ENCODE assay signal across 11 cellular contexts in the genomic region with DNA sequence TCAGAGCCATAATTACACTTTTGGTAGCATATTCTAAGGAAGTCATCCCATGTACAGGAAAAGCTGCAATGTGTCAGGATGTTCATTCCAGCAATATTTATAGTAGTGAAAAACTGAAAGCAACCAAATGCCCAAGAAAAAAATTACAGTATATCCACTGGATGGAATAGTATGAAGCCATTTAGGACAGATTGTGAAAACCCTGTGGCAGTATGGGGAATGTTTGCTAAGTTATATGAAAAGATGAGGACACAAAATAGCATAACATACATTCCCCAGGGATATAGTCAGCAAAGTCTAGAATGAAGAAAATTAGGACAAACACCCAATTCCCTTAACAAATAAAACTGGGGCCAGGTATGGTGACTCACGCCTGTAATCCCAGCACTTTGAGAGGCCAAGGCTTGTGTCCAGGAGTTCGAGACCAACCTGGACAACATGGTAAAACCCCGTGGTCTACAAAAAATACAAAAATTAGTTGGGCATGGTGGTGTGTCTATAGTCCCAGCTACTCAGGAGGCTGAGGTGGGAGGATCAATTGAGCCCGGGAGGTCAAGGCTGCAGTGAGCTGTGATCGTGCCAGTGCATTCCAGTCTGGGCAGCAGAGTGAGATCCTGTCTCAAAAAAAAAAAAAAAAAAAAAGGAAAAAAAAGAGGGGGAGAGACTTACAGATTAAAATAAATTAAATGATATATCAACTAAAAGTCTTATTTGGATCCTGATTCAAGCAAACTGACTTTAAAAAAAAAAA. TPM values are rescaled to one million over a fixed set of nuclear protein-coding genes. Genes with fewer than 3 reads are reported as not detected.
DNase-seq lines count a peak whose midpoint lies in the region; ATAC-seq, FAIRE-seq and TF ChIP-seq lines count a peak whose summit lies in the region.
"Had no signal": no experiment of that assay in that cellular context is flagged by ENCODE, and none has a peak within 500 bp of the region (broad histone marks: within the 10 kb centered on the region; RNA-seq: fewer than 3 reads in every experiment).

No MANE protein-coding gene starts in this region.

- WGBS in stomach, 5 donors, result 90 to 94% (median 94%) methylated on average over 5 of the region's 5 CpGs

- H3K27ac Mint-ChIP-seq in effector memory CD8-positive, alpha-beta T cell, result no peak overlapping the region
- H3K27ac Mint-ChIP-seq: progenitor cell of endocrine pancreas had no signal

- H3K4me1 Mint-ChIP-seq in effector memory CD8-positive, alpha-beta T cell (ENCODE audit: low read depth in 2 of 2), result peaks cover 26 to 28% of the 10 kb centered on the region in 2 donors

- peak; percentile 42 for DNase-seq in H54 (ENCODE audit: insufficient read length, low spot score)
- DNase-seq in fibroblast of villous mesenchyme (ENCODE audit: low read depth), result peak; percentile 72
- DNase-seq in stomach, result no peak
- DNase-seq in left lobe of liver (ENCODE audit: low spot score), result no peak
- no peak for DNase-seq in effector memory CD8-positive, alpha-beta T cell
- DNase-seq in GM13976 (ENCODE audit: low spot score), result no peak
- DNase-seq: activated effector memory CD4-positive, alpha-beta T cell treated with Interleukin-2 at 50 U/mL for 16 hours; hippocampal formation; NCI-H2171 had no signal

- H3K4me3 ChIP-seq in fibroblast of villous mesenchyme (ENCODE audit: low read depth, low read length) (no peak overlapping the region), stomach (no peak overlapping the region)

- H3K36me3 ChIP-seq in stomach, result peaks cover 0 to 2% (median 0%) of the 10 kb centered on the region in 4 donors

- peak overlapping the region in 4 of 5 donors; percentile 0 to 96 (median 94) for H3K27ac ChIP-seq in stomach

- no peaks in the 10 kb centered on the region for H3K9me3 ChIP-seq in stomach

- peak; percentile 46 for ATAC-seq in SK-N-SH treated with all-trans-retinoic acid at 6 μM for 48 hours
- no peak for ATAC-seq in left lobe of liver
- no peak for ATAC-seq in effector memory CD8-positive, alpha-beta T cell (replicated peaks)

- TF ChIP-seq POLR2A in H54 (IDR thresholded peaks at IDR 0.05; ENCODE audit: low read depth, low read length), result no peak
- TF ChIP-seq POLR2A in stomach (IDR thresholded peaks at IDR 0.05), result no peak

- no peaks in the 10 kb centered on the region for H3K27me3 Mint-ChIP-seq in effector memory CD8-positive, alpha-beta T cell
- H3K27me3 Mint-ChIP-seq: progenitor cell of endocrine pancreas had no signal

- H3K9me3 Mint-ChIP-seq in effector memory CD8-positive, alpha-beta T cell, result no peaks in the 10 kb centered on the region

- in situ Hi-C loops in GM13976 (cut with MboI; ENCODE audit: low sequenced_read_pairs, unreplicated experiment), result no loop called here

- H3K27me3 ChIP-seq in stomach, result no peaks in the 10 kb centered on the region

- peaks cover 28 to 49% (median 41%) of the 10 kb centered on the region in 4 donors for H3K4me1 ChIP-seq in stomach

- H3K4me3 Mint-ChIP-seq in effector memory CD8-positive, alpha-beta T cell, result no peak overlapping the region

- TF ChIP-seq CTCF in fibroblast of villous mesenchyme (IDR thresholded peaks at IDR 0.05; ENCODE audit: insufficient read depth, low read depth, low read length) (no peak), stomach (IDR thresholded peaks at IDR 0.05) (no peak), GM13976 (IDR thresholded peaks at IDR 0.05; ENCODE audit: borderline replicate concordance, control extremely low read depth, extremely low read depth, insufficient read depth, missing control alignments) (no peak)

- intact Hi-C loops in stomach (cut with DNase I; ENCODE audit: low total_unique reads), result no loop called here

- peaks cover 23% of the 10 kb centered on the region for H3K36me3 Mint-ChIP-seq in effector memory CD8-positive, alpha-beta T cell (ENCODE audit: insufficient read depth)

- TF ChIP-seq EP300 in stomach (IDR thresholded peaks at IDR 0.05), result no peak

- FAIRE-seq in H54 (lab: Jason Lieb, UNC), result no peak

TF ChIP-seq in SK-N-SH treated with all-trans-retinoic acid at 6 μM for 48 hours, 23 proteins besides CTCF, POLR2A, EP300 and RAD21:
- TF ChIP-seq ZC3H10 (CRISPR knock-in tag; IDR thresholded peaks at IDR 0.05), result no peak
- TF ChIP-seq ZFP30 (CRISPR knock-in tag; IDR thresholded peaks at IDR 0.05), result no peak
- no peak for TF ChIP-seq PATZ1 (CRISPR knock-in tag; IDR thresholded peaks at IDR 0.05; ENCODE audit: borderline replicate concordance)
- no peak for TF ChIP-seq CSDC2 (CRISPR knock-in tag; IDR thresholded peaks at IDR 0.05)
- TF ChIP-seq CREB5 (CRISPR knock-in tag; IDR thresholded peaks at IDR 0.05; ENCODE audit: low read depth), result no peak
- no peak for TF ChIP-seq TOX (CRISPR knock-in tag; IDR thresholded peaks at IDR 0.05; ENCODE audit: borderline replicate concordance)
- TF ChIP-seq ZNF8 (CRISPR knock-in tag; IDR thresholded peaks at IDR 0.05), result no peak
- TF ChIP-seq TCF4 (CRISPR knock-in tag; IDR thresholded peaks at IDR 0.05; ENCODE audit: borderline replicate concordance), result no peak
- TF ChIP-seq, protein P1, sequence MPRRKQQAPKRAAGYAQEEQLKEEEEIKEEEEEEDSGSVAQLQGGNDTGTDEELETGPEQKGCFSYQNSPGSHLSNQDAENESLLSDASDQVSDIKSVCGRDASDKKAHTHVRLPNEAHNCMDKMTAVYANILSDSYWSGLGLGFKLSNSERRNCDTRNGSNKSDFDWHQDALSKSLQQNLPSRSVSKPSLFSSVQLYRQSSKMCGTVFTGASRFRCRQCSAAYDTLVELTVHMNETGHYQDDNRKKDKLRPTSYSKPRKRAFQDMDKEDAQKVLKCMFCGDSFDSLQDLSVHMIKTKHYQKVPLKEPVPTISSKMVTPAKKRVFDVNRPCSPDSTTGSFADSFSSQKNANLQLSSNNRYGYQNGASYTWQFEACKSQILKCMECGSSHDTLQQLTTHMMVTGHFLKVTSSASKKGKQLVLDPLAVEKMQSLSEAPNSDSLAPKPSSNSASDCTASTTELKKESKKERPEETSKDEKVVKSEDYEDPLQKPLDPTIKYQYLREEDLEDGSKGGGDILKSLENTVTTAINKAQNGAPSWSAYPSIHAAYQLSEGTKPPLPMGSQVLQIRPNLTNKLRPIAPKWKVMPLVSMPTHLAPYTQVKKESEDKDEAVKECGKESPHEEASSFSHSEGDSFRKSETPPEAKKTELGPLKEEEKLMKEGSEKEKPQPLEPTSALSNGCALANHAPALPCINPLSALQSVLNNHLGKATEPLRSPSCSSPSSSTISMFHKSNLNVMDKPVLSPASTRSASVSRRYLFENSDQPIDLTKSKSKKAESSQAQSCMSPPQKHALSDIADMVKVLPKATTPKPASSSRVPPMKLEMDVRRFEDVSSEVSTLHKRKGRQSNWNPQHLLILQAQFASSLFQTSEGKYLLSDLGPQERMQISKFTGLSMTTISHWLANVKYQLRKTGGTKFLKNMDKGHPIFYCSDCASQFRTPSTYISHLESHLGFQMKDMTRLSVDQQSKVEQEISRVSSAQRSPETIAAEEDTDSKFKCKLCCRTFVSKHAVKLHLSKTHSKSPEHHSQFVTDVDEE (CRISPR knock-in tag; IDR thresholded peaks at IDR 0.05), result no peak

RNA-seq across cellular contexts. Expression of gene LRRC3C, which starts 2.3 kb away (rescaled TPM):
- total RNA-seq in fibroblast of villous mesenchyme, result not detected in 2 replicates
- total RNA-seq in stomach, result not detected
- polyA plus RNA-seq in stomach, result not detected
- total RNA-seq in left lobe of liver, result not detected
- total RNA-seq: progenitor cell of endocrine pancreas had no signal

RNA-seq across cellular contexts. Expression of gene ORMDL3, which starts 2.4 kb away (rescaled TPM):
- total RNA-seq in fibroblast of villous mesenchyme, result 51.5 and 61.7 TPM in 2 replicates
- total RNA-seq in stomach, result 100 to 1,000 TPM in 1 of 5 donors, 10 to 100 TPM in 4; 16.5 to 117 (median 64.5) TPM
- 10 to 100 TPM; 28.6 to 44.3 (median 34.5) TPM for polyA plus RNA-seq in stomach
- 159 TPM for total RNA-seq in left lobe of liver

RNA-seq across cellular contexts. Expression of gene GSDMB, which starts 11.4 kb away (rescaled TPM):
- total RNA-seq in fibroblast of villous mesenchyme, result 5.2 and 5.8 TPM in 2 replicates
- 10 to 100 TPM in 4 of 5 donors, 1 to 10 TPM in 1; 9.4 to 91.5 (median 33.0) TPM for total RNA-seq in stomach
- polyA plus RNA-seq in stomach, result 10 to 100 TPM; 12.1 to 46.6 (median 25.0) TPM
- 32.2 TPM for total RNA-seq in left lobe of liver

RNA-seq across cellular contexts. Expression of gene GSDMA, which starts 33.0 kb away (rescaled TPM):
- under 0.01 TPM in 1 of 2 replicates, not detected in the other for total RNA-seq in fibroblast of villous mesenchyme
- not detected for total RNA-seq in stomach
- under 1 TPM in 2 of 3 donors, not detected in 1; 0.08 to 0.92 TPM for polyA plus RNA-seq in stomach
- total RNA-seq in left lobe of liver, result not detected
- total RNA-seq: progenitor cell of endocrine pancreas had no signal

RNA-seq across cellular contexts. Expression of gene PSMD3, which starts 50.8 kb away (rescaled TPM):
- 118 and 120 TPM in 2 replicates for total RNA-seq in fibroblast of villous mesenchyme
- total RNA-seq in stomach, result 100 to 1,000 TPM in 1 of 5 donors, 10 to 100 TPM in 4; 13.4 to 140 (median 41.7) TPM
- 10 to 100 TPM; 45.9 to 53.8 (median 51.2) TPM for polyA plus RNA-seq in stomach
- 52.4 TPM for total RNA-seq in left lobe of liver

Comparison
In these comparisons a context has a peak if more than half of its experiments do, and no peak if none do; other contexts are left out.
1. DNase-seq: peak in H54 (single experiment) and fibroblast of villous mesenchyme (single experiment); none in stomach (single experiment), left lobe of liver (single experiment), effector memory CD8-positive, alpha-beta T cell (0 of 3) and GM13976 (single experiment).